Comparison of ENCODE assay signal across 25 cellular contexts in genomic region chr6:31617010-31617409, GRCh38. TPM values are rescaled to one million over a fixed set of nuclear protein-coding genes. Genes with fewer than 3 reads are reported as not detected.
A peak's percentile ranks its signal among the peaks of the same experiment; 100 is the strongest.
DNase-seq lines count a peak whose midpoint lies in the region; ATAC-seq, FAIRE-seq and TF ChIP-seq lines count a peak whose summit lies in the region.
"Had no signal": no experiment of that assay in that cellular context is flagged by ENCODE, and none has a peak within 500 bp of the region (broad histone marks: within the 10 kb centered on the region; RNA-seq: fewer than 3 reads in every experiment).

No MANE protein-coding gene starts in this region.

- no peaks in the 10 kb centered on the region for H3K9me3 Mint-ChIP-seq in activated naive CD4-positive, alpha-beta T cell treated with anti-CD3 and anti-CD28 coated beads, Interleukin-2, amount 50 U/mL, for 24 hours
- H3K9me3 Mint-ChIP-seq: activated naive CD4-positive, alpha-beta T cell treated with anti-CD3 and anti-CD28 coated beads, Interleukin-2, amount 50 U/mL, for 72 hours had no signal

- H3K9ac ChIP-seq in GM12878 (ENCODE audit: control insufficient read depth, insufficient read depth, low read length) (peak overlapping the region; percentile 78), PC-3 (ENCODE audit: low read length) (no peak overlapping the region)

- 62% methylated on average over 2 of the region's 2 CpGs for WGBS in GM12878 (ENCODE audit: insufficient coverage, insufficient replicate concordance, low lambda C conversion rate, missing lambda C conversion rate)

- FAIRE-seq in GM12878 (lab: Jason Lieb, UNC): no peak
- FAIRE-seq: small intestine had no signal

- peaks cover 3% of the 10 kb centered on the region for H3K36me3 Mint-ChIP-seq in activated naive CD4-positive, alpha-beta T cell treated with anti-CD3 and anti-CD28 coated beads, Interleukin-2, amount 50 U/mL, for 24 hours

- RAD21 ChIA-PET in GM12878 (lab: Charles Lee; ENCODE audit: unreplicated experiment): interaction anchor here (1.2 to 3.8 kb wide), 5 partner anchors 19 to 121 kb away, joined by 3 to 27 read pairs (median 5); partner anchors contain the start of genes BAG6 and TNF

- no peak for TF ChIP-seq RAD21 in GM12878 (IDR thresholded peaks at IDR 0.05; ENCODE audit: insufficient read depth, low read depth, low read length)

- H3K27me3 Mint-ChIP-seq in activated naive CD4-positive, alpha-beta T cell treated with anti-CD3 and anti-CD28 coated beads, Interleukin-2, amount 50 U/mL, for 24 hours: no peaks in the 10 kb centered on the region

- TF ChIP-seq CTCF in GM12878 (IDR thresholded peaks at IDR 0.05 in 2 of 3, conservative IDR thresholded peaks at IDR 0.05 in 1 of 3; ENCODE audit: control insufficient read depth in 2 of 3, extremely low read depth in 1 of 3, insufficient read depth in 1 of 3, low read depth in 3 of 3, low read length in 3 of 3) (no peak), neutrophil (IDR thresholded peaks at IDR 0.05) (no peak), PC-3 (conservative IDR thresholded peaks at IDR 0.05; ENCODE audit: low read depth, low read length) (no peak)

- no peaks in the 10 kb centered on the region for H3K27me3 ChIP-seq in GM12878 (replicated peaks in 1 of 2; ENCODE audit: control insufficient read depth in 2 of 2, insufficient read depth in 2 of 2, low read length in 1 of 2)
- no peaks in the 10 kb centered on the region for H3K27me3 ChIP-seq in neutrophil
- H3K27me3 ChIP-seq in PC-3 (ENCODE audit: low read length): no peaks in the 10 kb centered on the region
- H3K27me3 ChIP-seq: cardiac muscle cell, heart left ventricle, tibial artery had no signal

- peak overlapping the region; percentile 85 for H3K4me3 ChIP-seq in Jurkat, Clone E6-1 (ENCODE audit: low read length)
- peak overlapping the region; percentile 69; the same call in 1 of the 2 replicates for H3K4me3 ChIP-seq in GM12878
- H3K4me3 ChIP-seq in neutrophil (ENCODE audit: low read depth in 1 of 2, low read length in 1 of 2): peak overlapping the region in 1 of 2 experiments; percentile 87
- H3K4me3 ChIP-seq in PC-3 (ENCODE audit: low read length): no peak overlapping the region
- H3K4me3 ChIP-seq: cardiac muscle cell, GM23338, lung, PC-9, tibial artery had no signal

- POLR2A ChIA-PET in GM12878 (lab: Charles Lee): interaction anchor here (0.6 to 3.4 kb wide), 16 partner anchors 8 to 341 kb away, joined by 3 to 19 read pairs (median 4); partner anchors contain the start of genes BAG6, C6orf47, DDX39B and LSM2
- POLR2A ChIA-PET in PC-3 (lab: Charles Lee; ENCODE audit: unreplicated experiment): no interaction called here

- H3K36me3 ChIP-seq in GM12878 (ENCODE audit: control insufficient read depth in 2 of 2, insufficient read depth in 2 of 2, low read length in 1 of 2) (no peaks in the 10 kb centered on the region), neutrophil (no peaks in the 10 kb centered on the region), PC-3 (ENCODE audit: low read depth, low read length) (no peaks in the 10 kb centered on the region)
- H3K36me3 ChIP-seq: cardiac muscle cell, tibial artery had no signal

- no peaks in the 10 kb centered on the region for H3K9me2 ChIP-seq in PC-3 (replicated peaks; ENCODE audit: low read length)

- H3K4me1 ChIP-seq in GM12878 (ENCODE audit: control insufficient read depth, insufficient read depth, low read length): peaks cover 29% of the 10 kb centered on the region
- peaks cover 60 to 64% of the 10 kb centered on the region in 2 experiments for H3K4me1 ChIP-seq in neutrophil (ENCODE audit: control insufficient read depth in 1 of 2, insufficient read depth in 1 of 2, low read depth in 1 of 2, low read length in 1 of 2)
- H3K4me1 ChIP-seq in PC-3 (ENCODE audit: insufficient read depth, low read length): peaks cover 6% of the 10 kb centered on the region

- CTCF ChIA-PET in GM12878 (lab: Yijun Ruan, JAX) (interaction anchor here (1.1 to 10.5 kb wide), 6 partner anchors 18 to 74 kb away, joined by 4 to 95 read pairs (median 6); partner anchors contain the start of genes NFKBIL1 and TNF), PC-3 (lab: Charles Lee) (no interaction called here)

- H4K20me1 ChIP-seq in GM12878 (ENCODE audit: control insufficient read depth, insufficient read depth): no peaks in the 10 kb centered on the region
- H4K20me1 ChIP-seq in PC-3 (ENCODE audit: low read length): peaks cover 4% of the 10 kb centered on the region

- no peak overlapping the region for H2AFZ ChIP-seq in GM12878 (ENCODE audit: control insufficient read depth, low read depth, low read length)
- no peak overlapping the region for H2AFZ ChIP-seq in PC-3 (ENCODE audit: low read length)
- H2AFZ ChIP-seq: GM23338, PC-9 had no signal

- no TSS peak for BruUV-seq in GM12878 (replicated peaks; lab: Mats Ljungman, UMichigan)
- no TSS peak for BruUV-seq in PC-3 (replicated peaks; lab: Mats Ljungman, UMichigan)

- H3K9me3 ChIP-seq in GM12878 (replicated peaks; ENCODE audit: control insufficient read depth, insufficient read depth, low read length) (no peaks in the 10 kb centered on the region), neutrophil (no peaks in the 10 kb centered on the region), PC-3 (ENCODE audit: low read length) (no peaks in the 10 kb centered on the region)
- H3K9me3 ChIP-seq: heart left ventricle, psoas muscle, tibial artery had no signal

- H3K27ac ChIP-seq in GM12878 (ENCODE audit: control insufficient read depth, insufficient read depth) (peak overlapping the region; percentile 93), neutrophil (peak overlapping the region; percentile 98), PC-3 (ENCODE audit: low read length) (no peak overlapping the region)
- H3K27ac ChIP-seq: cardiac muscle cell, PC-9, psoas muscle, tibial artery had no signal

- no peak overlapping the region for H3K4me3 Mint-ChIP-seq in activated naive CD4-positive, alpha-beta T cell treated with anti-CD3 and anti-CD28 coated beads, Interleukin-2, amount 50 U/mL, for 24 hours
- H3K4me3 Mint-ChIP-seq: nephron progenitor cell had no signal

- DNase-seq in activated naive CD4-positive, alpha-beta T cell treated with Interleukin-2 at 50 U/mL for 16 hours: no peak
- no peak for DNase-seq in Jurkat, Clone E6-1 (ENCODE audit: low read depth, low spot score)
- DNase-seq in GM12878 (ENCODE audit: low read depth, low spot score) (no peak), 8988T (no peak), NCI-H510A (lab: John Stamatoyannopoulos, UW) (no peak), PC-3 (no peak)
- DNase-seq: activated CD8-positive, alpha-beta memory T cell treated with anti-CD3 and anti-CD28 coated beads for 24 hours; AML-193; effector CD4-positive, alpha-beta T cell; heart left ventricle; IMR-90; NCI-H2081; NCI-H526; nephron progenitor cell; PC-9; psoas muscle; tibial artery had no signal

- ATAC-seq in GM12878: no peak
- no peak for ATAC-seq in PC-3
- ATAC-seq: activated naive CD4-positive, alpha-beta T cell treated with anti-CD3 and anti-CD28 coated beads, Interleukin-2, amount 50 U/mL, for 72 hours; GM23338; heart left ventricle; psoas muscle had no signal

- intact Hi-C loops in GM12878 (cut with micrococcal nuclease; ENCODE audit: unreplicated experiment): loop anchor here (5.0 kb wide), 1 partner anchor 120 kb away; the partner anchor contains the start of gene MICB
- intact Hi-C loops in PC-3 (cut with micrococcal nuclease): no loop called here

- H3K4me2 ChIP-seq in GM12878 (ENCODE audit: control insufficient read depth, insufficient read depth) (peak overlapping the region; percentile 96), PC-3 (ENCODE audit: low read length) (no peak overlapping the region)
- H3K4me2 ChIP-seq: PC-9 had no signal

- H3K27ac Mint-ChIP-seq in activated naive CD4-positive, alpha-beta T cell treated with anti-CD3 and anti-CD28 coated beads, Interleukin-2, amount 50 U/mL, for 24 hours: peak overlapping the region; percentile 13
- H3K27ac Mint-ChIP-seq: GM23338, nephron progenitor cell had no signal

- in situ Hi-C loops in GM12878 (cut with MboI): no loop called here

- SMC1A ChIA-PET in GM12878 (lab: Charles Lee; ENCODE audit: uncharacterized antibody, unreplicated experiment): interaction anchor here (0.8 to 9.6 kb wide), 9 partner anchors 19 to 65 kb away, joined by 3 to 78 read pairs (median 3); partner anchors contain the start of gene TNF

- no peak for TF ChIP-seq EP300 in GM12878 (IDR thresholded peaks at IDR 0.05; ENCODE audit: borderline replicate concordance in 1 of 2, control insufficient read depth in 1 of 2, low read depth in 2 of 2, low read length in 2 of 2)

- H3K79me2 ChIP-seq in GM12878 (ENCODE audit: control insufficient read depth, insufficient read depth, low read length): peaks cover 24% of the 10 kb centered on the region
- H3K79me2 ChIP-seq in PC-3 (ENCODE audit: low read length): peaks cover 14% of the 10 kb centered on the region

- peaks cover 43% of the 10 kb centered on the region for H3K4me1 Mint-ChIP-seq in activated naive CD4-positive, alpha-beta T cell treated with anti-CD3 and anti-CD28 coated beads, Interleukin-2, amount 50 U/mL, for 24 hours

- no peak for TF ChIP-seq POLR2A in GM12878 (IDR thresholded peaks at IDR 0.05; ENCODE audit: low read depth, low read length)

- no peaks in the 10 kb centered on the region for H3F3A ChIP-seq in PC-3 (ENCODE audit: low read length, unreplicated experiment)

RNA-seq across cellular contexts. Expression of gene AIF1, which starts 2.0 kb away (rescaled TPM):
- 411 TPM for polyA plus RNA-seq in Jurkat, Clone E6-1 (2012; ENCODE audit: insufficient read depth, insufficient read length)
- 4.6 and 6.0 TPM in 2 replicates for total RNA-seq in GM12878 (2013; cell fraction: nucleolus; rRNA removed)
- total RNA-seq in GM12878 (2014; rRNA removed): 69.7 and 89.5 TPM in 2 replicates
- 161 and 163 TPM in 2 replicates for total RNA-seq in GM12878 (2014; rRNA removed; fragmentation: Illumina TruSeq; extraction: Trizol)
- total RNA-seq in GM12878 (2021): 91.0 and 107 TPM in 2 replicates
- polyA plus RNA-seq in GM12878 (2011; ENCODE audit: low read depth): 396 TPM
- polyA plus RNA-seq in GM12878 (2011; rRNA removed): 1.9 and 4.2 TPM in 2 replicates
- 2.2 and 2.3 TPM in 2 replicates for polyA plus RNA-seq in GM12878 (2011; cell fraction: cytosol; rRNA removed)
- polyA plus RNA-seq in GM12878 (2011; cell fraction: nucleus; rRNA removed): 1.1 TPM in 2 replicates
- 132 and 162 TPM in 2 replicates for polyA plus RNA-seq in GM12878 (2012)
- polyA plus RNA-seq in GM12878 (2014; fragmentation: Illumina TruSeq; extraction: Trizol): 240 and 348 TPM in 2 replicates
- polyA plus RNA-seq in GM12878 (2014; fragmentation: Nextera tagmentation; extraction: Ambion mirVana): 100 to 1,000 TPM; 184 to 256 TPM
- 81.0 and 85.3 TPM in 2 replicates for polyA plus RNA-seq in GM12878 (2014; rRNA removed)
- 100 to 1,000 TPM; 133 to 135 TPM for polyA plus RNA-seq in GM12878 (2016; fragmentation: Nextera tagmentation; extraction: Ambion mirVana)
- 0.59 and 1.5 TPM in 2 replicates for polyA minus RNA-seq in GM12878 (2011; rRNA and poly(A)+ RNA removed)
- polyA minus RNA-seq in GM12878 (2011; cell fraction: cytosol; rRNA and poly(A)+ RNA removed): not detected in 2 replicates
- polyA minus RNA-seq in GM12878 (2011; cell fraction: nucleus; rRNA and poly(A)+ RNA removed): 0.57 and 0.85 TPM in 2 replicates
- total RNA-seq in PC-3 (2014; rRNA removed): not detected in 2 replicates
- total RNA-seq: cardiac muscle cell, IMR-90, PC-9, SK-MEL-5 had no signal
- polyA plus RNA-seq: IMR-90 had no signal

RNA-seq across cellular contexts. Expression of gene PRRC2A, which starts 3.5 kb away (rescaled TPM):
- 180 TPM for polyA plus RNA-seq in Jurkat, Clone E6-1 (2012; ENCODE audit: insufficient read depth, insufficient read length)
- 183 and 194 TPM in 2 replicates for total RNA-seq in GM12878 (2013; cell fraction: nucleolus; rRNA removed)
- total RNA-seq in GM12878 (2014; rRNA removed) (47.4 and 61.4 TPM in 2 replicates), GM12878 (2014; rRNA removed; fragmentation: Illumina TruSeq; extraction: Trizol) (37.9 and 44.0 TPM in 2 replicates), GM12878 (2021) (231 and 244 TPM in 2 replicates), PC-3 (2014; rRNA removed) (123 and 169 TPM in 2 replicates)
- polyA plus RNA-seq in GM12878 (2011; ENCODE audit: low read depth): 60.4 TPM
- polyA plus RNA-seq in GM12878 (2011; rRNA removed) (19.5 and 30.9 TPM in 2 replicates), GM12878 (2014; fragmentation: Illumina TruSeq; extraction: Trizol) (58.9 and 95.9 TPM in 2 replicates), GM12878 (2014; fragmentation: Nextera tagmentation; extraction: Ambion mirVana) (1 to 10 TPM in 1 of 2 experiments, under 1 TPM in 1; 0.40 to 2.3 TPM), GM12878 (2014; rRNA removed) (111 and 138 TPM in 2 replicates), GM12878 (2016; fragmentation: Nextera tagmentation; extraction: Ambion mirVana) (10 to 100 TPM; 61.1 to 65.4 TPM)
- 40.9 and 41.6 TPM in 2 replicates for polyA plus RNA-seq in GM12878 (2011; cell fraction: cytosol; rRNA removed)
- 213 and 263 TPM in 2 replicates for polyA plus RNA-seq in GM12878 (2011; cell fraction: nucleus; rRNA removed)
- 128 and 149 TPM in 2 replicates for polyA plus RNA-seq in GM12878 (2012)
- polyA minus RNA-seq in GM12878 (2011; rRNA and poly(A)+ RNA removed): 14.7 and 36.0 TPM in 2 replicates
- polyA minus RNA-seq in GM12878 (2011; cell fraction: cytosol; rRNA and poly(A)+ RNA removed): 47.2 and 58.9 TPM in 2 replicates
- polyA minus RNA-seq in GM12878 (2011; cell fraction: nucleus; rRNA and poly(A)+ RNA removed): 59.4 and 109 TPM in 2 replicates

RNA-seq across cellular contexts. Expression of gene NCR3, which starts 24.2 kb away (rescaled TPM):
- polyA plus RNA-seq in Jurkat, Clone E6-1 (2012; ENCODE audit: insufficient read depth, insufficient read length): 2.9 TPM
- total RNA-seq in GM12878 (2013; cell fraction: nucleolus; rRNA removed): 0.94 and 1.2 TPM in 2 replicates
- 11.2 and 13.1 TPM in 2 replicates for total RNA-seq in GM12878 (2014; rRNA removed)
- total RNA-seq in GM12878 (2014; rRNA removed; fragmentation: Illumina TruSeq; extraction: Trizol): 9.4 and 11.4 TPM in 2 replicates
- 20.2 and 21.0 TPM in 2 replicates for total RNA-seq in GM12878 (2021)
- 19.9 TPM for polyA plus RNA-seq in GM12878 (2011; ENCODE audit: low read depth)
- 7.7 and 12.0 TPM in 2 replicates for polyA plus RNA-seq in GM12878 (2011; rRNA removed)
- 22.0 and 25.1 TPM in 2 replicates for polyA plus RNA-seq in GM12878 (2011; cell fraction: cytosol; rRNA removed)
- 8.0 and 9.0 TPM in 2 replicates for polyA plus RNA-seq in GM12878 (2011; cell fraction: nucleus; rRNA removed)
- 19.6 and 22.4 TPM in 2 replicates for polyA plus RNA-seq in GM12878 (2012)
- 10.1 and 16.8 TPM in 2 replicates for polyA plus RNA-seq in GM12878 (2014; fragmentation: Illumina TruSeq; extraction: Trizol)
- polyA plus RNA-seq in GM12878 (2014; fragmentation: Nextera tagmentation; extraction: Ambion mirVana): 10 to 100 TPM; 31.2 to 42.3 TPM
- 16.9 and 27.6 TPM in 2 replicates for polyA plus RNA-seq in GM12878 (2014; rRNA removed)
- 10 to 100 TPM in 1 of 2 experiments, 1 to 10 TPM in 1; 9.4 to 15.0 TPM for polyA plus RNA-seq in GM12878 (2016; fragmentation: Nextera tagmentation; extraction: Ambion mirVana)
- polyA minus RNA-seq in GM12878 (2011; rRNA and poly(A)+ RNA removed): 14.8 and 15.3 TPM in 2 replicates
- polyA minus RNA-seq in GM12878 (2011; cell fraction: cytosol; rRNA and poly(A)+ RNA removed): 7.3 and 7.5 TPM in 2 replicates
- 2.5 and 3.0 TPM in 2 replicates for polyA minus RNA-seq in GM12878 (2011; cell fraction: nucleus; rRNA and poly(A)+ RNA removed)
- 0.26 TPM in 1 of 2 replicates, not detected in the other for total RNA-seq in PC-3 (2014; rRNA removed)
- total RNA-seq: cardiac muscle cell, GM23338, IMR-90, PC-9, psoas muscle, SK-MEL-5 had no signal
- polyA plus RNA-seq: cardiac muscle cell, GM23338, heart left ventricle, IMR-90 had no signal

RNA-seq across cellular contexts. Expression of gene LST1, which starts 30.9 kb away (rescaled TPM):
- polyA plus RNA-seq in Jurkat, Clone E6-1 (2012; ENCODE audit: insufficient read depth, insufficient read length): 18.1 TPM
- total RNA-seq in GM12878 (2013; cell fraction: nucleolus; rRNA removed): 1.6 and 2.5 TPM in 2 replicates
- total RNA-seq in GM12878 (2014; rRNA removed) (12.2 and 16.8 TPM in 2 replicates), GM12878 (2014; rRNA removed; fragmentation: Illumina TruSeq; extraction: Trizol) (16.4 and 19.1 TPM in 2 replicates), GM12878 (2021) (16.5 and 20.6 TPM in 2 replicates), PC-3 (2014; rRNA removed) (not detected in 2 replicates)
- polyA plus RNA-seq in GM12878 (2011; ENCODE audit: low read depth): 8.2 TPM
- polyA plus RNA-seq in GM12878 (2011; rRNA removed) (2.9 and 4.1 TPM in 2 replicates), GM12878 (2014; fragmentation: Illumina TruSeq; extraction: Trizol) (22.3 and 23.3 TPM in 2 replicates), GM12878 (2014; fragmentation: Nextera tagmentation; extraction: Ambion mirVana) (10 to 100 TPM; 30.0 to 35.5 TPM), GM12878 (2014; rRNA removed) (21.2 and 26.3 TPM in 2 replicates), GM12878 (2016; fragmentation: Nextera tagmentation; extraction: Ambion mirVana) (10 to 100 TPM; 10.0 to 11.9 TPM)
- 3.4 and 5.0 TPM in 2 replicates for polyA plus RNA-seq in GM12878 (2011; cell fraction: cytosol; rRNA removed)
- polyA plus RNA-seq in GM12878 (2011; cell fraction: nucleus; rRNA removed): 3.6 and 5.1 TPM in 2 replicates
- polyA plus RNA-seq in GM12878 (2012): 12.3 and 12.5 TPM in 2 replicates
- polyA minus RNA-seq in GM12878 (2011; rRNA and poly(A)+ RNA removed): 1.6 and 2.0 TPM in 2 replicates
- polyA minus RNA-seq in GM12878 (2011; cell fraction: cytosol; rRNA and poly(A)+ RNA removed): not detected in 2 replicates
- polyA minus RNA-seq in GM12878 (2011; cell fraction: nucleus; rRNA and poly(A)+ RNA removed): 2.0 TPM in 1 of 2 replicates, not detected in the other
- total RNA-seq: cardiac muscle cell, GM23338, IMR-90, SK-MEL-5 had no signal
- polyA plus RNA-seq: cardiac muscle cell, IMR-90 had no signal

RNA-seq across cellular contexts. Expression of gene LTB, which starts 34.8 kb away (rescaled TPM):
- 10.3 TPM for polyA plus RNA-seq in Jurkat, Clone E6-1 (2012; ENCODE audit: insufficient read depth, insufficient read length)
- 7.5 and 8.2 TPM in 2 replicates for total RNA-seq in GM12878 (2013; cell fraction: nucleolus; rRNA removed)
- total RNA-seq in GM12878 (2014; rRNA removed) (37.9 and 48.6 TPM in 2 replicates), GM12878 (2014; rRNA removed; fragmentation: Illumina TruSeq; extraction: Trizol) (22.6 and 23.3 TPM in 2 replicates), GM12878 (2021) (46.8 and 50.9 TPM in 2 replicates), PC-3 (2014; rRNA removed) (1.5 TPM in 1 of 2 replicates, not detected in the other)
- 17.1 TPM for polyA plus RNA-seq in GM12878 (2011; ENCODE audit: low read depth)
- polyA plus RNA-seq in GM12878 (2011; rRNA removed) (3.2 and 4.9 TPM in 2 replicates), GM12878 (2014; fragmentation: Illumina TruSeq; extraction: Trizol) (2.7 and 10.0 TPM in 2 replicates), GM12878 (2014; fragmentation: Nextera tagmentation; extraction: Ambion mirVana) (1 to 10 TPM in 1 of 2 experiments, under 1 TPM in 1; 0.71 to 5.9 TPM), GM12878 (2014; rRNA removed) (74.3 and 91.2 TPM in 2 replicates), GM12878 (2016; fragmentation: Nextera tagmentation; extraction: Ambion mirVana) (10 to 100 TPM; 16.6 to 24.0 TPM)
- 8.2 and 11.5 TPM in 2 replicates for polyA plus RNA-seq in GM12878 (2011; cell fraction: cytosol; rRNA removed)
- polyA plus RNA-seq in GM12878 (2011; cell fraction: nucleus; rRNA removed): 8.7 and 10.0 TPM in 2 replicates
- polyA plus RNA-seq in GM12878 (2012): 66.8 and 106 TPM in 2 replicates
- 2.0 TPM in 2 replicates for polyA minus RNA-seq in GM12878 (2011; rRNA and poly(A)+ RNA removed)
- 1.4 and 2.7 TPM in 2 replicates for polyA minus RNA-seq in GM12878 (2011; cell fraction: cytosol; rRNA and poly(A)+ RNA removed)
- 3.0 and 5.3 TPM in 2 replicates for polyA minus RNA-seq in GM12878 (2011; cell fraction: nucleus; rRNA and poly(A)+ RNA removed)
- total RNA-seq: cardiac muscle cell, GM23338, IMR-90, PC-9, SK-MEL-5 had no signal
- polyA plus RNA-seq: IMR-90 had no signal
